ENCODE assay signal across 16 cellular contexts in genomic region chr9:13705356-13705755, GRCh38.
A peak's percentile ranks its signal among the peaks of the same experiment; 100 is the strongest.
DNase-seq lines count a peak whose midpoint lies in the region; ATAC-seq and TF ChIP-seq lines count a peak whose summit lies in the region.
"Had no signal": no experiment of that assay in that cellular context is flagged by ENCODE, and none has a peak within 500 bp of the region (broad histone marks: within the 10 kb centered on the region; RNA-seq: fewer than 3 reads in every experiment).

No MANE protein-coding gene starts in this region.

- 16 to 18% methylated on average over 3 of the region's 3 CpGs for WGBS in GM23248 (ENCODE audit: low coverage in 1 of 2, low lambda C conversion rate in 2 of 2, missing lambda C conversion rate in 2 of 2), 2 experiments

- peaks cover 13% of the 10 kb centered on the region for H3F3A ChIP-seq in GM23248 (ENCODE audit: insufficient read depth)

- H2AFZ ChIP-seq in GM23248 (peak overlapping the region; percentile 72), neuron (ENCODE audit: low read depth, low read length) (peak overlapping the region; percentile 64)

- no peaks in the 10 kb centered on the region for H3K79me2 ChIP-seq in GM23248 (ENCODE audit: insufficient read depth)

- peak overlapping the region; percentile 24; the same call in 1 of the 2 replicates for H3K4me3 ChIP-seq in GM23248
- H3K4me3 ChIP-seq in cardiac muscle cell: no peak overlapping the region
- no peak overlapping the region for H3K4me3 ChIP-seq in neuron (ENCODE audit: low read length)
- H3K4me3 ChIP-seq: breast epithelium, SK-N-MC had no signal

- H3K9me2 ChIP-seq in GM23248 (ENCODE audit: insufficient read depth): no peaks in the 10 kb centered on the region

- H3K9me3 ChIP-seq in GM23248 (ENCODE audit: low read depth) (no peaks in the 10 kb centered on the region), cardiac muscle cell (ENCODE audit: low read depth) (no peaks in the 10 kb centered on the region), neuron (ENCODE audit: low read length) (no peaks in the 10 kb centered on the region)
- H3K9me3 ChIP-seq: breast epithelium had no signal

- no peak for TF ChIP-seq CTCF in cardiac muscle cell (IDR thresholded peaks at IDR 0.05; ENCODE audit: low read depth, low read length)

- H3K27me3 ChIP-seq in GM23248 (replicated peaks; ENCODE audit: insufficient read depth): no peaks in the 10 kb centered on the region
- no peaks in the 10 kb centered on the region for H3K27me3 ChIP-seq in cardiac muscle cell
- H3K27me3 ChIP-seq in neuron (ENCODE audit: insufficient read depth, low read length): no peaks in the 10 kb centered on the region
- H3K27me3 ChIP-seq: breast epithelium had no signal

- H3K36me3 ChIP-seq in GM23248 (ENCODE audit: low read depth) (no peaks in the 10 kb centered on the region), cardiac muscle cell (no peaks in the 10 kb centered on the region), neuron (ENCODE audit: insufficient read depth, low read length) (no peaks in the 10 kb centered on the region)
- H3K36me3 ChIP-seq: breast epithelium had no signal

- peaks cover 9% of the 10 kb centered on the region for H3K4me1 ChIP-seq in GM23248 (ENCODE audit: insufficient read depth)
- peaks cover 9% of the 10 kb centered on the region for H3K4me1 ChIP-seq in cardiac muscle cell (ENCODE audit: low read depth)
- H3K4me1 ChIP-seq in neuron (ENCODE audit: insufficient read depth, low read length): peaks cover 14% of the 10 kb centered on the region
- H3K4me1 ChIP-seq: breast epithelium had no signal

- in situ Hi-C loops in GM23248 (cut with MboI): no loop called here

- no peaks in the 10 kb centered on the region for H4K20me1 ChIP-seq in GM23248 (ENCODE audit: insufficient read depth)

- peak; percentile 28 for DNase-seq in GM23248
- peak; percentile 6 for DNase-seq in astrocyte of the hippocampus (ENCODE audit: low read depth, low spot score)
- peak in 1 of 2 donors; percentile 67 for DNase-seq in cardiac muscle cell (ENCODE audit: low read depth in 1 of 2, low spot score in 1 of 2)
- no peak for DNase-seq in hippocampal formation (lab: John Stamatoyannopoulos, UW)
- DNase-seq in DMS79 treated with DMSO at 0.1 percent for 48 hours (lab: John Stamatoyannopoulos, UW): no peak
- no peak for DNase-seq in midbrain (lab: John Stamatoyannopoulos, UW)
- DNase-seq: activated CD4-positive, alpha-beta memory T cell treated with anti-CD3 and anti-CD28 coated beads for 36 hours; activated effector memory CD4-positive, alpha-beta T cell treated with Interleukin-2 at 50 U/mL for 16 hours; effector memory CD8-positive, alpha-beta T cell; MV-4-11; natural killer cell; stimulated activated naive CD8-positive, alpha-beta T cell treated with anti-CD3 and anti-CD28 coated beads, Interleukin-15, Interleukin-2, amounts not matched to agents 100 U/mL and 50 U/mL, for 24 hours had no signal

- H3K9ac ChIP-seq in GM23248: peak overlapping the region; percentile 41; the same call in 1 of the 2 replicates

- no peak for ATAC-seq in GM19467 (IDR thresholded peaks at IDR 0.05; ENCODE audit: unreplicated experiment)
- ATAC-seq: effector memory CD8-positive, alpha-beta T cell; natural killer cell; stimulated activated naive CD8-positive, alpha-beta T cell treated with anti-CD3 and anti-CD28 coated beads, Interleukin-15, Interleukin-2, amounts not matched to agents 100 U/mL and 50 U/mL, for 24 hours had no signal

- H3K4me2 ChIP-seq in GM23248 (ENCODE audit: unreplicated experiment): peak overlapping the region; percentile 67

- H3K27ac ChIP-seq in GM23248: peak overlapping the region; percentile 40
- H3K27ac ChIP-seq in cardiac muscle cell: peak overlapping the region; percentile 1
- H3K27ac ChIP-seq: breast epithelium, SK-N-MC had no signal

Comparison
In these comparisons a context has a peak if more than half of its experiments do, and no peak if none do; other contexts are left out.
1. DNase-seq: peak in GM23248 (single experiment) and astrocyte of the hippocampus (single experiment); none in hippocampal formation (0 of 2), DMS79 treated with DMSO at 0.1 percent for 48 hours (single experiment) and midbrain (single experiment).